ENCODE assay signal across 22 cellular contexts in genomic region chr10:14403359-14403758, GRCh38.
DNase-seq lines count a peak whose midpoint lies in the region; ATAC-seq and TF ChIP-seq lines count a peak whose summit lies in the region.
"Had no signal": no experiment of that assay in that cellular context is flagged by ENCODE, and none has a peak within 500 bp of the region (broad histone marks: within the 10 kb centered on the region; RNA-seq: fewer than 3 reads in every experiment).

No MANE protein-coding gene starts in this region.

- CTCF ChIA-PET in activated CD4-positive, alpha-beta T cell treated with anti-CD3 and anti-CD28 coated beads for 36 hours (lab: Charles Lee): interaction anchor here (1.1 to 1.3 kb wide), 2 partner anchors 11 to 206 kb away, joined by 3 read pairs; no protein-coding TSS in a partner anchor
- CTCF ChIA-PET in OCI-LY7 (lab: Charles Lee; ENCODE audit: unreplicated experiment): interaction anchor here (0.5 kb wide), 1 partner anchor 337 kb away, joined by 3 read pairs; no protein-coding TSS in a partner anchor

- no peak overlapping the region for H2BK15ac ChIP-seq in mesenchymal stem cell (ENCODE audit: low read depth, poor library complexity, severe bottlenecking)

- H3K36me3 ChIP-seq in mesenchymal stem cell (ENCODE audit: control insufficient read depth in 1 of 2, insufficient read depth in 2 of 2, low read depth in 1 of 2, low read length in 2 of 2) (no peaks in the 10 kb centered on the region), osteoblast (ENCODE audit: insufficient read depth, low read length) (no peaks in the 10 kb centered on the region), OCI-LY7 (ENCODE audit: insufficient read depth, low read length) (no peaks in the 10 kb centered on the region)
- H3K36me3 ChIP-seq: BE2C had no signal

- H3K9me3 Mint-ChIP-seq in type B pancreatic cell: no peaks in the 10 kb centered on the region
- H3K9me3 Mint-ChIP-seq in activated CD4-positive, alpha-beta T cell treated with anti-CD3 and anti-CD28 coated beads for 36 hours (ENCODE audit: low read depth): no peaks in the 10 kb centered on the region

- POLR2A ChIA-PET in activated CD4-positive, alpha-beta T cell treated with anti-CD3 and anti-CD28 coated beads for 36 hours (lab: Charles Lee): no interaction called here
- POLR2A ChIA-PET in OCI-LY7 (lab: Charles Lee): interaction anchor here (0.5 to 0.6 kb wide), 2 partner anchors 759 to 762 kb away, joined by 3 read pairs; no protein-coding TSS in a partner anchor

- DNase-seq in mesenchymal stem cell (no peak), osteoblast (ENCODE audit: insufficient read length, low spot score, missing footprints) (no peak), type B pancreatic cell (ENCODE audit: extremely low spot score, unreplicated experiment) (no peak), OCI-LY7 (ENCODE audit: low spot score) (no peak), GM03348 (ENCODE audit: low spot score) (no peak)
- no peak for DNase-seq in activated CD4-positive, alpha-beta T cell treated with anti-CD3 and anti-CD28 coated beads for 36 hours
- DNase-seq: DMS53, GDM1, GOT3, HCEC 1CT, NCI-H1105, NCI-H146, NCI-H2029 treated with DMSO at 0.1 percent for 48 hours, NCI-H2171, NCI-H345, NCI-H524 had no signal

- H3K4me2 ChIP-seq in mesenchymal stem cell (ENCODE audit: low read length, poor library complexity, severe bottlenecking) (no peak overlapping the region), osteoblast (ENCODE audit: insufficient read depth, low read length) (no peak overlapping the region), OCI-LY7 (ENCODE audit: low read length) (no peak overlapping the region)
- H3K4me2 ChIP-seq: A549, KMS-11 had no signal

- peak overlapping the region; percentile 39 for H2AK5ac ChIP-seq in mesenchymal stem cell (ENCODE audit: low read length, severe bottlenecking)

- no peak overlapping the region for H2BK5ac ChIP-seq in mesenchymal stem cell (ENCODE audit: low read depth, low read length, poor library complexity, severe bottlenecking)

- peaks cover 0 to 95% of the 10 kb centered on the region in 2 experiments for H3K27me3 ChIP-seq in mesenchymal stem cell (ENCODE audit: control insufficient read depth in 1 of 2, insufficient read depth in 1 of 2, low read length in 2 of 2)
- no peaks in the 10 kb centered on the region for H3K27me3 ChIP-seq in osteoblast (ENCODE audit: insufficient read depth, low read length)

- H3K4me1 Mint-ChIP-seq in type B pancreatic cell (ENCODE audit: unreplicated experiment): peaks cover 9% of the 10 kb centered on the region
- H3K4me1 Mint-ChIP-seq in activated CD4-positive, alpha-beta T cell treated with anti-CD3 and anti-CD28 coated beads for 36 hours: no peaks in the 10 kb centered on the region

- intact Hi-C loops in activated CD4-positive, alpha-beta T cell treated with anti-CD3 and anti-CD28 coated beads for 36 hours (cut with DNase I, micrococcal nuclease): no loop called here
- intact Hi-C loops in OCI-LY7 (cut with micrococcal nuclease; ENCODE audit: unreplicated experiment): no loop called here

- no peak overlapping the region for H3K4ac ChIP-seq in mesenchymal stem cell (ENCODE audit: low read depth in 1 of 2, low read length in 2 of 2)

- H2AFZ ChIP-seq in mesenchymal stem cell (ENCODE audit: low read depth, low read length) (no peak overlapping the region), osteoblast (ENCODE audit: low read length) (no peak overlapping the region), OCI-LY7 (ENCODE audit: low read length) (no peak overlapping the region)

- H4K91ac ChIP-seq in mesenchymal stem cell (ENCODE audit: low read length): no peak overlapping the region

- H3K23ac ChIP-seq in mesenchymal stem cell (ENCODE audit: low read length in 2 of 2): no peak overlapping the region

- peak overlapping the region; percentile 37 for H3K4me3 Mint-ChIP-seq in type B pancreatic cell
- H3K4me3 Mint-ChIP-seq in activated CD4-positive, alpha-beta T cell treated with anti-CD3 and anti-CD28 coated beads for 36 hours: no peak overlapping the region

- H4K20me1 ChIP-seq in osteoblast (ENCODE audit: insufficient read depth, low read length): no peaks in the 10 kb centered on the region
- H4K20me1 ChIP-seq in OCI-LY7 (ENCODE audit: insufficient read depth, low read length): no peaks in the 10 kb centered on the region

- no peak overlapping the region for H3K18ac ChIP-seq in mesenchymal stem cell (ENCODE audit: low read depth in 1 of 2, low read length in 2 of 2)

- no peak for ATAC-seq in activated CD4-positive, alpha-beta T cell treated with anti-CD3 and anti-CD28 coated beads for 36 hours
- ATAC-seq: A549, HepG2 had no signal

- no peak overlapping the region for H3K9ac ChIP-seq in mesenchymal stem cell (ENCODE audit: low read length)
- H3K9ac ChIP-seq: KMS-11 had no signal

- H3K79me2 ChIP-seq in osteoblast (ENCODE audit: insufficient read depth, low read length) (no peaks in the 10 kb centered on the region), OCI-LY7 (ENCODE audit: insufficient read depth, low read depth, low read length) (no peaks in the 10 kb centered on the region)

- H3K4me3 ChIP-seq in mesenchymal stem cell (ENCODE audit: insufficient read depth in 1 of 2, low read depth in 1 of 2, low read length in 2 of 2) (no peak overlapping the region), osteoblast (ENCODE audit: insufficient read depth, low read length) (no peak overlapping the region), OCI-LY7 (ENCODE audit: low read depth, low read length, poor library complexity, severe bottlenecking) (no peak overlapping the region)
- H3K4me3 ChIP-seq: A549 had no signal

- H3K9me3 ChIP-seq in mesenchymal stem cell (ENCODE audit: control insufficient read depth, low read length) (peaks cover 13% of the 10 kb centered on the region), osteoblast (ENCODE audit: low read depth, low read length) (no peaks in the 10 kb centered on the region), OCI-LY7 (ENCODE audit: low read length) (no peaks in the 10 kb centered on the region)
- H3K9me3 ChIP-seq: A549, BE2C had no signal

- no peak overlapping the region for H4K8ac ChIP-seq in mesenchymal stem cell (ENCODE audit: low read length)

- peak overlapping the region; percentile 41 for H3K27ac ChIP-seq in angular gyrus (ENCODE audit: low read depth, low read length)
- peak overlapping the region; percentile 26 for H3K27ac ChIP-seq in mesenchymal stem cell (ENCODE audit: low read length, poor library complexity, severe bottlenecking)
- H3K27ac ChIP-seq in osteoblast (ENCODE audit: low read depth, low read length): peak overlapping the region; percentile 96
- H3K27ac ChIP-seq in OCI-LY7 (ENCODE audit: low read depth, low read length, poor library complexity, severe bottlenecking): no peak overlapping the region
- H3K27ac ChIP-seq: A549, HL-60, KMS-11 had no signal

- no peak overlapping the region for H2BK120ac ChIP-seq in mesenchymal stem cell (ENCODE audit: low read depth, low read length)

- no peak overlapping the region for H2BK12ac ChIP-seq in mesenchymal stem cell (ENCODE audit: low read length in 2 of 2)

- H3K27me3 Mint-ChIP-seq in type B pancreatic cell: peaks cover 19% of the 10 kb centered on the region
- H3K27me3 Mint-ChIP-seq in activated CD4-positive, alpha-beta T cell treated with anti-CD3 and anti-CD28 coated beads for 36 hours: peaks cover 69% of the 10 kb centered on the region

- no peak overlapping the region for H3K27ac Mint-ChIP-seq in type B pancreatic cell
- H3K27ac Mint-ChIP-seq in activated CD4-positive, alpha-beta T cell treated with anti-CD3 and anti-CD28 coated beads for 36 hours: no peak overlapping the region

- no TSS peak for BruUV-seq in OCI-LY7 (replicated peaks; lab: Mats Ljungman, UMichigan)

- TF ChIP-seq CTCF in osteoblast (IDR thresholded peaks at IDR 0.05; ENCODE audit: extremely low read depth, low read depth, low read length) (no peak), type B pancreatic cell (conservative IDR thresholded peaks at IDR 0.05) (no peak), OCI-LY7 (conservative IDR thresholded peaks at IDR 0.05; ENCODE audit: low read length) (no peak)

- no peaks in the 10 kb centered on the region for H3K36me3 Mint-ChIP-seq in type B pancreatic cell
- H3K36me3 Mint-ChIP-seq in activated CD4-positive, alpha-beta T cell treated with anti-CD3 and anti-CD28 coated beads for 36 hours (ENCODE audit: low read depth): no peaks in the 10 kb centered on the region

- H3K9me2 ChIP-seq in OCI-LY7 (ENCODE audit: insufficient read depth, low read length): no peaks in the 10 kb centered on the region

- H3K79me1 ChIP-seq in mesenchymal stem cell (replicated peaks; ENCODE audit: low read length, poor library complexity, severe bottlenecking): no peaks in the 10 kb centered on the region

- 77% methylated on average over 6 of the region's 6 CpGs for WGBS in mesenchymal stem cell

- peaks cover 14% of the 10 kb centered on the region for H3K4me1 ChIP-seq in mesenchymal stem cell (ENCODE audit: control insufficient read depth, insufficient read depth, low read depth, low read length)
- H3K4me1 ChIP-seq in osteoblast (ENCODE audit: insufficient read depth, low read length): peaks cover 27% of the 10 kb centered on the region
- no peaks in the 10 kb centered on the region for H3K4me1 ChIP-seq in OCI-LY7 (ENCODE audit: insufficient read depth, low read length, poor library complexity, severe bottlenecking)
- H3K4me1 ChIP-seq: A549, BE2C had no signal

- no peak overlapping the region for H3K14ac ChIP-seq in mesenchymal stem cell (ENCODE audit: low read length in 2 of 2)
